ENCODE assay signal across 8 cellular contexts in the genomic region with DNA sequence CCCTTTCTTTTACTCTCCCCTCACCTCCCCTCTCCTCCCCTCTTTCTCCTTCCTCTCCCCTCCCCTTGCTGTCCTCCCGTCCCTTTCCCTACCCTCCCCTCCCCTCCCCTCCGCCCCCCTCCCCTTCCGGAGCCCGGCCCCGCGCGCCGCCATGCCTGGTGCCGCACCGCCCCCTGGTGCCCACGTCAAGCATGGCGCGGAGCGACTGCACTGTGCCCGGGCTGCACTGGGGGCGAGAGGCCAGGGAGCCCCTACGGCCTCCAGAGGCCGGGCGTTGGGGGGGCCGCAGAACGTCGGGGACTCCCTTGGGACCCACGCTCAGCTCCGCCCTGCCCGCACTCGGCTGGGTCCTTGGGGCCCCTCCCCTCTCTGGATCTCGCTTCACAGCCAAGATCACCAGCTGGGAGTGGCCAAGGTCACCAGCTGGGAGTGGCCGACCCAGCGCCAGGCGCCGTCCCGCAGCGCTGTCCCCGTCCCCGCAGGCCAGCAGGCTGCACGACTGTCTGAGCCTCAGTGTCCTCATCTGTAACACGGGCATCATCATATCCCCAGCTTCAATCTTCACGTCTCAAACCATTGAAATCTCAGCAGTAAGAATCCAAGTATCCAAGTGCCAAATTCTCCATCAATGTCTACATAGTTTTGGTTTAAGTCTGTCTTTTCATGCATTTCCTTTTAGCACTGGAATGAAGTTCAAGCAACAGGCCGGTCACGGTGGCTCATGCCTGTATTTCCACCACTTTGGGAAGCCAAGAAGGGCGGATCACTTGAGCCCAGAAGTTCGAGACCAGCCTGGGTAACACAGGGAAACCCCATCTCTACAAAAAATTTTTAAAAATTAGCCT. TPM values are rescaled to one million over a fixed set of nuclear protein-coding genes. Genes with fewer than 3 reads are reported as not detected.
DNase-seq lines count a peak whose midpoint lies in the region; ATAC-seq and TF ChIP-seq lines count a peak whose summit lies in the region.

No MANE protein-coding gene starts in this region.

- peak overlapping the region; percentile 2 for H3K4ac ChIP-seq in IMR-90 (ENCODE audit: low read depth, low read length)
- H3K4ac ChIP-seq in neuronal stem cell (ENCODE audit: low read length): no peak overlapping the region

- H3K27me3 ChIP-seq in IMR-90 (ENCODE audit: control insufficient read depth, insufficient read depth, low read length) (peaks cover 7% of the 10 kb centered on the region), foreskin keratinocyte (peaks cover 13% of the 10 kb centered on the region), neuronal stem cell (ENCODE audit: control insufficient read depth in 3 of 3, insufficient read depth in 3 of 3, low read depth in 1 of 3, low read length in 3 of 3) (peaks cover 0 to 36% (median 2%) of the 10 kb centered on the region in 3 experiments)

- peak; percentile 57 for TF ChIP-seq RAD21 in IMR-90 (IDR thresholded peaks at IDR 0.05; ENCODE audit: low read length)

- H4K91ac ChIP-seq in IMR-90 (ENCODE audit: insufficient read depth, low read depth, low read length) (no peak overlapping the region; the same call in 1 of the 2 replicates), neuronal stem cell (ENCODE audit: low read depth, low read length, poor library complexity) (no peak overlapping the region)

- H3K14ac ChIP-seq in IMR-90 (replicated peaks; ENCODE audit: low read depth, low read length): 0 out of 2 replicates have a peak overlapping the region, but pooled peaks have one; percentile 28
- H3K14ac ChIP-seq in neuronal stem cell (ENCODE audit: low read length): no peak overlapping the region

- H3K23ac ChIP-seq in IMR-90 (ENCODE audit: low read depth, low read length) (no peak overlapping the region), neuronal stem cell (ENCODE audit: low read depth, low read length, poor library complexity) (no peak overlapping the region)

- no peaks in the 10 kb centered on the region; the same call in 1 of the 2 replicates for H3K4me1 ChIP-seq in IMR-90 (ENCODE audit: control insufficient read depth, insufficient read depth, low read length)
- H3K4me1 ChIP-seq in foreskin keratinocyte: no peaks in the 10 kb centered on the region
- H3K4me1 ChIP-seq in neuronal stem cell (ENCODE audit: control insufficient read depth in 2 of 2, insufficient read depth in 1 of 2, low read depth in 1 of 2, low read length in 2 of 2): peaks cover 13 to 14% of the 10 kb centered on the region in 2 donors

- H2AK5ac ChIP-seq in IMR-90 (ENCODE audit: low read depth, low read length) (no peak overlapping the region), neuronal stem cell (ENCODE audit: low read depth, low read length) (peak overlapping the region; percentile 58)

- no peak overlapping the region; the same call in 1 of the 2 replicates for H2BK20ac ChIP-seq in IMR-90 (ENCODE audit: low read depth, low read length)

- TF ChIP-seq POLR2A in IMR-90 (IDR thresholded peaks at IDR 0.05; ENCODE audit: low read depth, low read length): no peak

- in situ Hi-C loops in IMR-90 (cut with MboI; ENCODE audit: low sequenced_read_pairs): loop anchor here (10.0 kb wide), 1 partner anchor 873 kb away; no protein-coding TSS in a partner anchor

- BruUV-seq in IMR-90 (replicated peaks; lab: Mats Ljungman, UMichigan): no TSS peak

- POLR2A ChIA-PET in IMR-90 (lab: Charles Lee; ENCODE audit: unreplicated experiment) (no interaction called here), RWPE1 (lab: Yijun Ruan, JAX; ENCODE audit: low non-redundant PET) (no interaction called here)

- intact Hi-C loops in IMR-90 (cut with micrococcal nuclease): loop anchor here (10.0 kb wide), 1 partner anchor 543 kb away; no protein-coding TSS in a partner anchor

- CTCF ChIA-PET in IMR-90 (lab: Yijun Ruan, JAX) (interaction anchor here (0.5 to 0.7 kb wide), 3 partner anchors 8 to 955 kb away, joined by 3 to 5 read pairs (median 3); no protein-coding TSS in a partner anchor), RWPE1 (lab: Yijun Ruan, JAX) (interaction anchor here (0.6 to 1.1 kb wide), 12 partner anchors 33 to 1375 kb away, joined by 3 to 6 read pairs (median 3); a partner anchor contains a TSS)

- no peak overlapping the region for H2BK12ac ChIP-seq in neuronal stem cell (ENCODE audit: low read length)

- H2AK9ac ChIP-seq in IMR-90 (replicated peaks; ENCODE audit: low read depth, low read length, poor library complexity): peak overlapping the region; percentile 29

- no peak overlapping the region; the same call in 1 of the 2 replicates for H4K5ac ChIP-seq in IMR-90 (ENCODE audit: low read depth, low read length)

- WGBS in IMR-90 (ENCODE audit: extremely low coverage in 2 of 2, insufficient read length in 1 of 2), 2 experiments: 0% methylated on average over 29 of the region's 42 CpGs; no CpG with 5 or more reads in 1 of the 2 experiments
- no CpG with 5 or more reads among the region's 42 CpGs for WGBS in neuronal stem cell (ENCODE audit: extremely low coverage in 2 of 2, insufficient read length in 2 of 2, insufficient replicate concordance in 1 of 2), 2 donors

- H2BK5ac ChIP-seq in IMR-90 (ENCODE audit: low read depth, low read length, poor library complexity, severe bottlenecking) (no peak overlapping the region), neuronal stem cell (ENCODE audit: low read length) (no peak overlapping the region)

- H4K8ac ChIP-seq in IMR-90 (ENCODE audit: low read depth in 2 of 2, low read length in 2 of 2): peak overlapping the region; percentile 78 to 85; a peak in 3 of 4 replicates
- no peak overlapping the region for H4K8ac ChIP-seq in neuronal stem cell (ENCODE audit: low read depth, low read length)

- H3K27ac ChIP-seq in 22Rv1 (0 out of 2 replicates have a peak overlapping the region, but pooled peaks have one; percentile 18), IMR-90 (ENCODE audit: insufficient read depth, low read length) (no peak overlapping the region), RWPE1 (peak overlapping the region; percentile 29; the same call in 1 of the 2 replicates), foreskin keratinocyte (no peak overlapping the region), neuronal stem cell (replicated peaks; ENCODE audit: low read length) (no peak overlapping the region)

- no peak overlapping the region for H2BK120ac ChIP-seq in IMR-90 (ENCODE audit: low read depth, low read length)
- no peak overlapping the region for H2BK120ac ChIP-seq in neuronal stem cell (ENCODE audit: low read depth, low read length)

- ATAC-seq in GM18498 (IDR thresholded peaks at IDR 0.05; ENCODE audit: unreplicated experiment): peak; percentile 74
- ATAC-seq in IMR-90 (ENCODE audit: low read depth): peak; percentile 91
- peak; percentile 76 for ATAC-seq in foreskin keratinocyte

- H2BK15ac ChIP-seq in IMR-90 (ENCODE audit: low read depth, low read length): no peak overlapping the region
- H2BK15ac ChIP-seq in neuronal stem cell (ENCODE audit: low read length): no peak overlapping the region

- H3K56ac ChIP-seq in IMR-90 (ENCODE audit: extremely low read depth, insufficient read depth, low read length): no peak overlapping the region

- peak overlapping the region; percentile 47; the same call in 1 of the 2 replicates for H3K9ac ChIP-seq in IMR-90 (ENCODE audit: low read depth, low read length)
- no peak overlapping the region for H3K9ac ChIP-seq in neuronal stem cell (ENCODE audit: low read depth, low read length, poor library complexity)

- no peaks in the 10 kb centered on the region for H3K79me1 ChIP-seq in IMR-90 (ENCODE audit: low read depth in 1 of 2, low read length in 2 of 2)
- H3K79me1 ChIP-seq in neuronal stem cell (ENCODE audit: low read depth, low read length): no peaks in the 10 kb centered on the region

- H3K9me3 ChIP-seq in IMR-90 (ENCODE audit: control insufficient read depth, insufficient read depth, low read length) (no peaks in the 10 kb centered on the region), neuronal stem cell (replicated peaks in 1 of 2; ENCODE audit: control insufficient read depth in 2 of 2, insufficient read depth in 1 of 2, low read depth in 1 of 2, low read length in 2 of 2) (no peaks in the 10 kb centered on the region)

- H3K18ac ChIP-seq in IMR-90 (ENCODE audit: low read depth, low read length): no peak overlapping the region; the same call in 1 of the 2 replicates
- peak overlapping the region; percentile 76 for H3K18ac ChIP-seq in neuronal stem cell (ENCODE audit: low read length)

- peak overlapping the region; percentile 94 for H3K4me2 ChIP-seq in IMR-90 (ENCODE audit: low read depth, low read length)
- H3K4me2 ChIP-seq in neuronal stem cell (ENCODE audit: insufficient read depth, low read length, poor library complexity, severe bottlenecking): peak overlapping the region; percentile 55

- dilution Hi-C loops in IMR-90 (cut with HindIII; ENCODE audit: low sequenced_read_pairs, unreplicated experiment): no loop called here

- H3K4me3 ChIP-seq in IMR-90 (ENCODE audit: insufficient read depth, low read depth, low read length): peak overlapping the region; percentile 43
- peak overlapping the region; percentile 3 to 20 for H3K4me3 ChIP-seq in neuronal stem cell (ENCODE audit: low read length in 2 of 2)

- no peaks in the 10 kb centered on the region for H3K9me1 ChIP-seq in IMR-90 (ENCODE audit: insufficient read depth, low read length)

- H2AFZ ChIP-seq in IMR-90 (replicated peaks; ENCODE audit: low read length, poor library complexity) (peak overlapping the region; percentile 95), neuronal stem cell (ENCODE audit: low read length) (peak overlapping the region; percentile 93)

- TF ChIP-seq CTCF in 22Rv1 (IDR thresholded peaks at IDR 0.05) (peak; percentile 93), IMR-90 (conservative IDR thresholded peaks at IDR 0.05; ENCODE audit: low read depth, low read length) (peak; percentile 58), RWPE1 (conservative IDR thresholded peaks at IDR 0.05; ENCODE audit: low read depth) (peak; percentile 86), foreskin keratinocyte (conservative IDR thresholded peaks at IDR 0.05) (peak; percentile 71)

- H3K36me3 ChIP-seq in IMR-90 (ENCODE audit: control insufficient read depth, insufficient read depth, low read length): no peaks in the 10 kb centered on the region
- H3K36me3 ChIP-seq in neuronal stem cell (replicated peaks in 1 of 2; ENCODE audit: control insufficient read depth in 2 of 2, insufficient read depth in 2 of 2, low read length in 2 of 2): no peaks in the 10 kb centered on the region

- H4K20me1 ChIP-seq in IMR-90 (ENCODE audit: insufficient read depth, low read length): no peaks in the 10 kb centered on the region

- DNase-seq in IMR-90 (peak; percentile 19), RWPE1 (ENCODE audit: low spot score) (peak; percentile 63), activated gamma-delta T cell treated with Interleukin-2 at 50 U/mL for 16 hours (peak; percentile 76), foreskin keratinocyte (peak in 1 of 2 donors; percentile 16), neuronal stem cell (ENCODE audit: low spot score) (peak; percentile 69), stromal cell of bone marrow (ENCODE audit: low read depth) (peak; percentile 15)

RNA-seq across cellular contexts. Expression of a gene that starts 42.5 kb away (rescaled TPM):
- total RNA-seq in IMR-90 (2012; rRNA removed) (15.3 and 17.9 TPM in 2 replicates), foreskin keratinocyte (31.5 and 34.8 TPM in 2 replicates)
- polyA plus RNA-seq in IMR-90 (2012; rRNA removed) (40.1 and 40.3 TPM in 2 replicates), foreskin keratinocyte (35.9 and 40.6 TPM in 2 replicates)
- 26.3 and 64.4 TPM in 2 replicates for polyA plus RNA-seq in IMR-90 (2012; cell fraction: cytosol; rRNA removed)
- polyA plus RNA-seq in IMR-90 (2012; cell fraction: nucleus; rRNA removed; ENCODE audit: low replicate concordance): 39.8 and 124 TPM in 2 replicates
- polyA plus RNA-seq in neuronal stem cell (2013, experiment 1 of 2): 17.1 TPM
- 16.1 TPM for polyA plus RNA-seq in neuronal stem cell (2013, experiment 2 of 2)

RNA-seq across cellular contexts. Expression of a gene that starts 50.2 kb away (rescaled TPM):
- total RNA-seq in IMR-90 (2012; rRNA removed) (68.0 and 73.8 TPM in 2 replicates), foreskin keratinocyte (63.9 and 77.5 TPM in 2 replicates)
- polyA plus RNA-seq in IMR-90 (2012; rRNA removed) (32.3 and 34.5 TPM in 2 replicates), foreskin keratinocyte (35.3 and 42.2 TPM in 2 replicates)
- polyA plus RNA-seq in IMR-90 (2012; cell fraction: cytosol; rRNA removed): 23.1 and 27.5 TPM in 2 replicates
- polyA plus RNA-seq in IMR-90 (2012; cell fraction: nucleus; rRNA removed; ENCODE audit: low replicate concordance): 20.7 and 41.8 TPM in 2 replicates
- polyA plus RNA-seq in neuronal stem cell (2013, experiment 1 of 2): 68.7 TPM
- 67.7 TPM for polyA plus RNA-seq in neuronal stem cell (2013, experiment 2 of 2)

Comparison
In these comparisons a context has a peak if more than half of its experiments do, and no peak if none do; other contexts are left out.
1. H3K27ac ChIP-seq: peak in 22Rv1 (single experiment) and RWPE1 (single experiment); none in IMR-90 (single experiment), foreskin keratinocyte (single experiment) and neuronal stem cell (single experiment).
2. Peak in every context shown above with its lines, with median percentiles within 50 percentile points of each other: CTCF ChIP-seq and ATAC-seq.